ENCODE assay signal across 9 cellular contexts in the genomic region with DNA sequence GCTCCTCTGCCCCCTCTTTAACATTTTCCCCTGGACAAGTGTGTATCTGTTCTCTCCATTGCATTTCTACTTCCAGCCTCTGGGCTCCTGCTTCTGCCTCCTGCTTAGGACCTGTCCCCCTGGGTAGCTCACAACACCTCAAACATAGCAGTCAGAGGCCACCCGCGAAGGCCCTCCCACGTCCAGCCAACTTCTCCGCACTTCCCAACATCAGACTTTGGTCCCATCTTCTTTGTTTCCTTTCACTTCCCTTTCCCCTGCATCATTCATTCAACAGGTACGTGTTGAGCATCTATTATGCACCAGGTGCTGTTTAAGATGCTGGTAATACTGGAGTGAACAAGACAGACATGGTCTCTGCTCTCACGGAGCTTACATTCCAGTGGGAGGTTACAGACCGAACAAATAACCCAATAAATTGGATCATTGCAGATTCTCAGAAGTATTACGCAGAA. TPM values are rescaled to one million over a fixed set of nuclear protein-coding genes. Genes with fewer than 3 reads are reported as not detected.
DNase-seq lines count a peak whose midpoint lies in the region; ATAC-seq and TF ChIP-seq lines count a peak whose summit lies in the region.
"Had no signal": no experiment of that assay in that cellular context is flagged by ENCODE, and none has a peak within 500 bp of the region (broad histone marks: within the 10 kb centered on the region; RNA-seq: fewer than 3 reads in every experiment).

No MANE protein-coding gene starts in this region.

- CTCF ChIA-PET in activated naive CD4-positive, alpha-beta T cell treated with anti-CD3 and anti-CD28 coated beads for 36 hours (lab: Charles Lee), result interaction anchor here (0.9 to 11.8 kb wide), 9 partner anchors 9 to 166 kb away, joined by 3 to 397 read pairs (median 8); partner anchors contain the start of genes C1RL and SPSB2

- no peaks in the 10 kb centered on the region for H3K9me3 ChIP-seq in left lung
- no peaks in the 10 kb centered on the region for H3K9me3 ChIP-seq in transverse colon

- H3K4me3 Mint-ChIP-seq in activated naive CD4-positive, alpha-beta T cell treated with anti-CD3 and anti-CD28 coated beads for 36 hours, result peak overlapping the region; percentile 94
- H3K4me3 Mint-ChIP-seq in activated naive CD8-positive, alpha-beta T cell, result peak overlapping the region; percentile 97

- peaks cover 19% of the 10 kb centered on the region for H3K36me3 Mint-ChIP-seq in activated naive CD4-positive, alpha-beta T cell treated with anti-CD3 and anti-CD28 coated beads for 36 hours (ENCODE audit: low read depth)
- H3K36me3 Mint-ChIP-seq in activated naive CD8-positive, alpha-beta T cell, result peaks cover 2% of the 10 kb centered on the region

- no peak for ATAC-seq in left lung

- H3K27ac Mint-ChIP-seq in activated naive CD4-positive, alpha-beta T cell treated with anti-CD3 and anti-CD28 coated beads for 36 hours, result peak overlapping the region; percentile 93
- H3K27ac Mint-ChIP-seq in activated naive CD8-positive, alpha-beta T cell, result peak overlapping the region; percentile 96

- H3K4me3 ChIP-seq in left lung (peak overlapping the region; percentile 25 to 39), transverse colon (peak overlapping the region; percentile 26 to 52 (median 34))

- no peaks in the 10 kb centered on the region for H3K27me3 ChIP-seq in left lung
- no peaks in the 10 kb centered on the region for H3K27me3 ChIP-seq in transverse colon

- no peaks in the 10 kb centered on the region for H3K27me3 Mint-ChIP-seq in activated naive CD4-positive, alpha-beta T cell treated with anti-CD3 and anti-CD28 coated beads for 36 hours (ENCODE audit: low read depth)
- H3K27me3 Mint-ChIP-seq in activated naive CD8-positive, alpha-beta T cell, result no peaks in the 10 kb centered on the region

- intact Hi-C loops in activated naive CD4-positive, alpha-beta T cell treated with anti-CD3 and anti-CD28 coated beads for 36 hours (cut with micrococcal nuclease), result no loop called here
- intact Hi-C loops in left lung (cut with DNase I), result no loop called here
- intact Hi-C loops in transverse colon (cut with DNase I; ENCODE audit: low total_unique reads), result no loop called here

- no peak for TF ChIP-seq CTCF in left lung (IDR thresholded peaks at IDR 0.05)
- no peak for TF ChIP-seq CTCF in transverse colon (IDR thresholded peaks at IDR 0.05)

- in situ Hi-C loops in transverse colon (cut with MboI; ENCODE audit: low pct_ligation_motif_present in 1 of 4, low pct_unique_long_range_greater_than_20kb in 1 of 4, low sequenced_read_pairs in 3 of 4), result loop anchor here in 3 of 4 donors (10.0 to 25.0 kb wide), 2 partner anchors 158 to 165 kb away; partner anchors contain the start of gene C1RL (in 3 of the 3)

- no peak for TF ChIP-seq POLR2A in transverse colon (IDR thresholded peaks at IDR 0.05)

- DNase-seq in activated naive CD4-positive, alpha-beta T cell treated with anti-CD3 and anti-CD28 coated beads for 36 hours, result no peak
- no peak for DNase-seq in activated naive CD4-positive, alpha-beta T cell (lab: John Stamatoyannopoulos, UW)
- DNase-seq in left lung (no peak), transverse colon (no peak), DMS114 treated with DMSO at 0.1 percent for 48 hours (lab: John Stamatoyannopoulos, UW; ENCODE audit: unreplicated experiment) (no peak), iPS-NIHi11 (ENCODE audit: low spot score) (no peak), NCI-H1694 (lab: John Stamatoyannopoulos, UW) (no peak)

- no peaks in the 10 kb centered on the region for H3K9me3 Mint-ChIP-seq in activated naive CD4-positive, alpha-beta T cell treated with anti-CD3 and anti-CD28 coated beads for 36 hours
- no peaks in the 10 kb centered on the region for H3K9me3 Mint-ChIP-seq in activated naive CD8-positive, alpha-beta T cell (ENCODE audit: low read depth)

- WGBS in transverse colon (ENCODE audit: low coverage in 1 of 2), 2 donors, result 41 to 43% methylated on average over 6 to 8 of the region's 8 CpGs

- peaks cover 61% of the 10 kb centered on the region for H3K4me1 Mint-ChIP-seq in activated naive CD4-positive, alpha-beta T cell treated with anti-CD3 and anti-CD28 coated beads for 36 hours (ENCODE audit: low read depth)
- H3K4me1 Mint-ChIP-seq in activated naive CD8-positive, alpha-beta T cell (ENCODE audit: low read depth), result peaks cover 77% of the 10 kb centered on the region

- H3K4me1 ChIP-seq in left lung (peaks cover 12 to 81% of the 10 kb centered on the region in 2 donors), transverse colon (peaks cover 21 to 50% (median 28%) of the 10 kb centered on the region in 4 donors)

- H3K27ac ChIP-seq in left lung (peak overlapping the region; percentile 76 to 82), transverse colon (peak overlapping the region; percentile 93 to 99 (median 95))

- H3K36me3 ChIP-seq in left lung (peaks cover 0 to 5% of the 10 kb centered on the region in 2 donors), transverse colon (no peaks in the 10 kb centered on the region)

- no peak for TF ChIP-seq EP300 in transverse colon (IDR thresholded peaks at IDR 0.05; ENCODE audit: low read depth)

RNA-seq across cellular contexts. Expression of gene C12orf57, which starts 3.1 kb away (rescaled TPM):
- 100 to 1,000 TPM; 242 to 245 TPM for total RNA-seq in activated naive CD4-positive, alpha-beta T cell treated with anti-CD3 and anti-CD28 coated beads for 36 hours
- total RNA-seq in left lung, result 100 to 1,000 TPM; 159 to 194 TPM
- 100 to 1,000 TPM; 303 to 452 (median 386) TPM for total RNA-seq in transverse colon

RNA-seq across cellular contexts. Expression of gene RNU7-1, which starts 3.3 kb away (rescaled TPM):
- not detected for total RNA-seq in activated naive CD4-positive, alpha-beta T cell treated with anti-CD3 and anti-CD28 coated beads for 36 hours
- not detected for total RNA-seq in left lung
- not detected for total RNA-seq in transverse colon
- total RNA-seq: NCI-H460 had no signal

RNA-seq across cellular contexts. Expression of gene PTPN6, which starts 4.2 kb away (rescaled TPM):
- total RNA-seq in activated naive CD4-positive, alpha-beta T cell treated with anti-CD3 and anti-CD28 coated beads for 36 hours, result 100 to 1,000 TPM; 334 to 348 TPM
- total RNA-seq in left lung, result 100 to 1,000 TPM in 1 of 2 donors, 10 to 100 TPM in 1; 74.6 to 145 TPM
- 10 to 100 TPM; 21.7 to 49.0 (median 36.1) TPM for total RNA-seq in transverse colon

RNA-seq across cellular contexts. Expression of gene ATN1, which starts 19.2 kb away (rescaled TPM):
- 10 to 100 TPM; 20.1 to 22.2 TPM for total RNA-seq in activated naive CD4-positive, alpha-beta T cell treated with anti-CD3 and anti-CD28 coated beads for 36 hours
- 100 to 1,000 TPM in 1 of 2 donors, 10 to 100 TPM in 1; 96.9 to 107 TPM for total RNA-seq in left lung
- 100 to 1,000 TPM in 2 of 4 donors, 10 to 100 TPM in 2; 59.1 to 160 (median 112) TPM for total RNA-seq in transverse colon

RNA-seq across cellular contexts. Expression of gene PHB2, which starts 23.5 kb away (rescaled TPM):
- total RNA-seq in activated naive CD4-positive, alpha-beta T cell treated with anti-CD3 and anti-CD28 coated beads for 36 hours, result 100 to 1,000 TPM; 389 to 392 TPM
- total RNA-seq in left lung (100 to 1,000 TPM; 113 to 142 TPM), transverse colon (100 to 1,000 TPM; 196 to 402 (median 263) TPM)
